ENCODE assay signal across 8 cellular contexts in genomic region chr1:6025269-6026094, GRCh38. TPM values are rescaled to one million over a fixed set of nuclear protein-coding genes. Genes with fewer than 3 reads are reported as not detected.
DNase-seq lines count a peak whose midpoint lies in the region; TF ChIP-seq lines count a peak whose summit lies in the region.

No MANE protein-coding gene starts in this region.

- H3K27ac ChIP-seq in neutrophil = peak overlapping the region; percentile 99

- peaks cover 55 to 56% of the 10 kb centered on the region in 2 experiments for H3K4me1 ChIP-seq in neutrophil (ENCODE audit: control insufficient read depth in 1 of 2, insufficient read depth in 1 of 2, low read depth in 1 of 2, low read length in 1 of 2)

- H3K9me3 ChIP-seq in neutrophil = no peaks in the 10 kb centered on the region

- POLR2A ChIA-PET in MCF 10A (lab: Yijun Ruan, JAX) = interaction anchor here (0.6 to 3.2 kb wide), 13 partner anchors 9 to 282 kb away, joined by 3 to 34 read pairs (median 3); partner anchors contain the start of genes NPHP4 and RNF207

- DNase-seq in COLO668 (lab: John Stamatoyannopoulos, UW; ENCODE audit: unreplicated experiment) = peak; percentile 81
- peak; percentile 54 for DNase-seq in LHCN-M2 (ENCODE audit: low read depth)
- peak; percentile 77 for DNase-seq in MCF 10A (ENCODE audit: unreplicated experiment)
- no peak for DNase-seq in lower leg skin (ENCODE audit: low spot score in 2 of 2)
- DNase-seq in H4 (ENCODE audit: low spot score) = no peak
- no peak for DNase-seq in NCI-H1092 treated with DMSO at 0.1 percent for 48 hours (lab: John Stamatoyannopoulos, UW)
- no peak for DNase-seq in medulla oblongata (ENCODE audit: extremely low spot score)

- CTCF ChIA-PET in MCF 10A (lab: Yijun Ruan, JAX) = interaction anchor here (0.5 to 1.8 kb wide), 5 partner anchors 10 to 274 kb away, joined by 3 to 7 read pairs (median 5); no protein-coding TSS in a partner anchor

- H3K36me3 ChIP-seq in neutrophil = peaks cover 2% of the 10 kb centered on the region

- no peaks in the 10 kb centered on the region for H3K9me3 Mint-ChIP-seq in MCF 10A (ENCODE audit: unreplicated experiment)

- H3K4me3 ChIP-seq in neutrophil (ENCODE audit: low read depth in 1 of 2, low read length in 1 of 2) (peak overlapping the region; percentile 65 to 81), lower leg skin (ENCODE audit: low read depth, poor library complexity, severe bottlenecking) (no peak overlapping the region)

- WGBS in lower leg skin, 2 donors = 32 to 35% methylated on average over 19 to 23 of the region's 29 CpGs

- H3K27me3 Mint-ChIP-seq in MCF 10A (ENCODE audit: insufficient read depth, unreplicated experiment) = no peaks in the 10 kb centered on the region

- no peak for TF ChIP-seq POLR2A in lower leg skin (IDR thresholded peaks at IDR 0.05)

- no peaks in the 10 kb centered on the region for H3K27me3 ChIP-seq in neutrophil

- peaks cover 15% of the 10 kb centered on the region for H3K4me1 Mint-ChIP-seq in MCF 10A (ENCODE audit: insufficient read depth, unreplicated experiment)

- TF ChIP-seq CTCF in MCF 10A (IDR thresholded peaks at IDR 0.05; ENCODE audit: unreplicated experiment) (no peak), neutrophil (IDR thresholded peaks at IDR 0.05) (no peak), lower leg skin (IDR thresholded peaks at IDR 0.05) (no peak)

- peaks cover 6% of the 10 kb centered on the region for H3K36me3 Mint-ChIP-seq in MCF 10A (ENCODE audit: insufficient read depth, unreplicated experiment)

- BruUV-seq in MCF 10A (replicated peaks; lab: Mats Ljungman, UMichigan) = TSS peak; percentile 86

- H3K27ac Mint-ChIP-seq in MCF 10A (ENCODE audit: low read depth, unreplicated experiment) = peak overlapping the region; percentile 64

- peak overlapping the region; percentile 80 for H3K4me3 Mint-ChIP-seq in MCF 10A (ENCODE audit: unreplicated experiment)

- intact Hi-C loops in MCF 10A (cut with micrococcal nuclease) = loop anchor here (1.0 kb wide), 1 partner anchor 33 kb away; the partner anchor contains the start of gene NPHP4
- intact Hi-C loops in lower leg skin (cut with DNase I; ENCODE audit: low total_unique reads) = no loop called here

RNA-seq across cellular contexts. Expression of gene KCNAB2, which starts 20.2 kb away (rescaled TPM):
- total RNA-seq in LHCN-M2 (2014; rRNA removed) (0.96 and 1.0 TPM in 2 replicates), MCF 10A (2022) (11.8 and 13.3 TPM in 2 replicates), lower leg skin (10 to 100 TPM in 2 of 4 donors, 1 to 10 TPM in 2; 4.2 to 12.0 (median 10.0) TPM)
- 1.9 TPM for polyA plus RNA-seq in LHCN-M2 (2012)
- 3.6 and 4.0 TPM in 2 replicates for total RNA-seq in H4 (2014; rRNA removed; shearing (Covaris generic))

RNA-seq across cellular contexts. Expression of gene NPHP4, which starts 33.3 kb away (rescaled TPM):
- total RNA-seq in LHCN-M2 (2014; rRNA removed) (4.5 and 4.7 TPM in 2 replicates), MCF 10A (2022) (14.4 and 15.0 TPM in 2 replicates), lower leg skin (10 to 100 TPM; 11.2 to 24.5 (median 18.2) TPM)
- 3.8 TPM for polyA plus RNA-seq in LHCN-M2 (2012)
- 2.4 and 12.0 TPM in 2 replicates for total RNA-seq in H4 (2014; rRNA removed; shearing (Covaris generic))

Comparison
In these comparisons a context has a peak if more than half of its experiments do, and no peak if none do; other contexts are left out.
1. DNase-seq: peak in COLO668 (single experiment), LHCN-M2 (single experiment) and MCF 10A (single experiment); none in lower leg skin (0 of 2), H4 (single experiment), NCI-H1092 treated with DMSO at 0.1 percent for 48 hours (single experiment) and medulla oblongata (single experiment).